ENCODE assay signal across 14 cellular contexts in genomic region chr5:57698785-57699184, GRCh38.
DNase-seq lines count a peak whose midpoint lies in the region; ATAC-seq, FAIRE-seq and TF ChIP-seq lines count a peak whose summit lies in the region.
"Had no signal": no experiment of that assay in that cellular context is flagged by ENCODE, and none has a peak within 500 bp of the region (broad histone marks: within the 10 kb centered on the region; RNA-seq: fewer than 3 reads in every experiment).

No MANE protein-coding gene starts in this region.

- no peak overlapping the region for H3K4me2 ChIP-seq in GM23338

- no peak overlapping the region for H2AFZ ChIP-seq in GM23338

- H3K27me3 Mint-ChIP-seq in GM23338 (ENCODE audit: insufficient read depth, low read depth, poor library complexity) = no peaks in the 10 kb centered on the region
- H3K27me3 Mint-ChIP-seq: activated CD4-positive, alpha-beta memory T cell treated with anti-CD3 and anti-CD28 coated beads, Interleukin-2, amount 10 ng/mL, durations not matched to agents 7 days and 5 days; stimulated activated naive CD8-positive, alpha-beta T cell treated with anti-CD3 and anti-CD28 coated beads, Interleukin-15, Interleukin-2, amounts not matched to agents 100 ng/mL and 50 ng/mL, for 24 hours had no signal

- no peak for TF ChIP-seq CTCF in GM23338 (conservative IDR thresholded peaks at IDR 0.05; ENCODE audit: low read depth in 2 of 2)
- TF ChIP-seq CTCF in lower lobe of right lung (IDR thresholded peaks at IDR 0.05) = no peak

- H3K9me3 Mint-ChIP-seq in GM23338 = no peaks in the 10 kb centered on the region; the same call in 2 of the 3 replicates
- H3K9me3 Mint-ChIP-seq: activated CD4-positive, alpha-beta memory T cell treated with anti-CD3 and anti-CD28 coated beads, Interleukin-2, amount 10 ng/mL, durations not matched to agents 7 days and 5 days; CD8-positive, alpha-beta T cell; stimulated activated naive CD8-positive, alpha-beta T cell treated with anti-CD3 and anti-CD28 coated beads, Interleukin-15, Interleukin-2, amounts not matched to agents 100 ng/mL and 50 ng/mL, for 24 hours had no signal

- intact Hi-C loops in lower lobe of right lung (cut with DNase I) = no loop called here

- H3K36me3 Mint-ChIP-seq in GM23338 (ENCODE audit: low read depth) = no peaks in the 10 kb centered on the region
- H3K36me3 Mint-ChIP-seq: CD8-positive, alpha-beta T cell had no signal

- H3K9me3 ChIP-seq in lower lobe of right lung = no peaks in the 10 kb centered on the region

- FAIRE-seq in GM19239 (lab: Jason Lieb, UNC) = no peak
- FAIRE-seq: GM12892 had no signal

- no peak overlapping the region for H3K4me3 ChIP-seq in GM23338
- H3K4me3 ChIP-seq in lower lobe of right lung = no peak overlapping the region

- no peaks in the 10 kb centered on the region; the same call in 1 of the 2 replicates for H3K9me2 ChIP-seq in GM23338 (ENCODE audit: insufficient read depth)

- H3K4me3 Mint-ChIP-seq in GM23338 = no peak overlapping the region
- H3K4me3 Mint-ChIP-seq: activated CD4-positive, alpha-beta memory T cell treated with anti-CD3 and anti-CD28 coated beads, Interleukin-2, amount 10 ng/mL, durations not matched to agents 7 days and 5 days; CD8-positive, alpha-beta T cell; neural crest cell; stimulated activated naive CD8-positive, alpha-beta T cell treated with anti-CD3 and anti-CD28 coated beads, Interleukin-15, Interleukin-2, amounts not matched to agents 100 ng/mL and 50 ng/mL, for 24 hours had no signal

- no peaks in the 10 kb centered on the region for H3F3A ChIP-seq in GM23338 (replicated peaks; ENCODE audit: low read depth)

- H3K27ac ChIP-seq in GM23338 (ENCODE audit: low read depth) (no peak overlapping the region), lower lobe of right lung (no peak overlapping the region)

- DNase-seq in GM23338 (ENCODE audit: low spot score) (peak; percentile 90), NCI-H2029 (lab: John Stamatoyannopoulos, UW) (peak; percentile 58), astrocyte of the hippocampus (ENCODE audit: low read depth, low spot score) (peak; percentile 39), lower lobe of right lung (no peak), NCI-H2107 (lab: John Stamatoyannopoulos, UW) (no peak), GM19239 (ENCODE audit: insufficient read length, low spot score) (no peak)
- DNase-seq in activated CD4-positive, CD25-positive, alpha-beta regulatory T cell treated with anti-CD3 and anti-CD28 coated beads, Interleukin-2, amount 50 U/mL, for 72 hours = no peak
- DNase-seq: activated CD4-positive, alpha-beta memory T cell treated with anti-CD3 and anti-CD28 coated beads, Interleukin-2, amount 10 ng/mL, durations not matched to agents 7 days and 5 days; CD8-positive, alpha-beta T cell; NCI-H2171 treated with DMSO at 0.1 percent for 48 hours had no signal

- ATAC-seq in GM23338 (peak; percentile 98), lower lobe of right lung (peak; percentile 57 to 78), HG03025 (IDR thresholded peaks at IDR 0.05; ENCODE audit: low FRiP score, unreplicated experiment) (no peak)
- ATAC-seq: CD8-positive, alpha-beta T cell had no signal

- no peaks in the 10 kb centered on the region for H4K20me1 ChIP-seq in GM23338 (replicated peaks; ENCODE audit: insufficient read depth)

- H3K79me2 ChIP-seq in GM23338 (replicated peaks; ENCODE audit: insufficient read depth) = no peaks in the 10 kb centered on the region

- H3K27me3 ChIP-seq in GM23338 (ENCODE audit: insufficient read depth) = no peaks in the 10 kb centered on the region
- no peaks in the 10 kb centered on the region for H3K27me3 ChIP-seq in lower lobe of right lung (ENCODE audit: low read depth)

- H3K27ac Mint-ChIP-seq in GM23338 = peak overlapping the region; percentile 58; the same call in 1 of the 2 replicates
- H3K27ac Mint-ChIP-seq: activated CD4-positive, alpha-beta memory T cell treated with anti-CD3 and anti-CD28 coated beads, Interleukin-2, amount 10 ng/mL, durations not matched to agents 7 days and 5 days; CD8-positive, alpha-beta T cell; stimulated activated naive CD8-positive, alpha-beta T cell treated with anti-CD3 and anti-CD28 coated beads, Interleukin-15, Interleukin-2, amounts not matched to agents 100 ng/mL and 50 ng/mL, for 24 hours had no signal

- H3K36me3 ChIP-seq in GM23338 (ENCODE audit: insufficient read depth) (no peaks in the 10 kb centered on the region), lower lobe of right lung (no peaks in the 10 kb centered on the region)

- H3K4me1 ChIP-seq in GM23338 (ENCODE audit: insufficient read depth) = peaks cover 5% of the 10 kb centered on the region; the same call in 1 of the 2 replicates
- peaks cover 14% of the 10 kb centered on the region for H3K4me1 ChIP-seq in lower lobe of right lung

- peaks cover 16% of the 10 kb centered on the region for H3K4me1 Mint-ChIP-seq in GM23338
- H3K4me1 Mint-ChIP-seq: activated CD4-positive, alpha-beta memory T cell treated with anti-CD3 and anti-CD28 coated beads, Interleukin-2, amount 10 ng/mL, durations not matched to agents 7 days and 5 days had no signal

TF ChIP-seq in GM23338, 12 proteins besides CTCF, POLR2A, EP300 and RAD21 (continues in another document):
- TF ChIP-seq ZNF331 (CRISPR knock-in tag; IDR thresholded peaks at IDR 0.05; ENCODE audit: low read depth) = no peak
- TF ChIP-seq, protein P1, sequence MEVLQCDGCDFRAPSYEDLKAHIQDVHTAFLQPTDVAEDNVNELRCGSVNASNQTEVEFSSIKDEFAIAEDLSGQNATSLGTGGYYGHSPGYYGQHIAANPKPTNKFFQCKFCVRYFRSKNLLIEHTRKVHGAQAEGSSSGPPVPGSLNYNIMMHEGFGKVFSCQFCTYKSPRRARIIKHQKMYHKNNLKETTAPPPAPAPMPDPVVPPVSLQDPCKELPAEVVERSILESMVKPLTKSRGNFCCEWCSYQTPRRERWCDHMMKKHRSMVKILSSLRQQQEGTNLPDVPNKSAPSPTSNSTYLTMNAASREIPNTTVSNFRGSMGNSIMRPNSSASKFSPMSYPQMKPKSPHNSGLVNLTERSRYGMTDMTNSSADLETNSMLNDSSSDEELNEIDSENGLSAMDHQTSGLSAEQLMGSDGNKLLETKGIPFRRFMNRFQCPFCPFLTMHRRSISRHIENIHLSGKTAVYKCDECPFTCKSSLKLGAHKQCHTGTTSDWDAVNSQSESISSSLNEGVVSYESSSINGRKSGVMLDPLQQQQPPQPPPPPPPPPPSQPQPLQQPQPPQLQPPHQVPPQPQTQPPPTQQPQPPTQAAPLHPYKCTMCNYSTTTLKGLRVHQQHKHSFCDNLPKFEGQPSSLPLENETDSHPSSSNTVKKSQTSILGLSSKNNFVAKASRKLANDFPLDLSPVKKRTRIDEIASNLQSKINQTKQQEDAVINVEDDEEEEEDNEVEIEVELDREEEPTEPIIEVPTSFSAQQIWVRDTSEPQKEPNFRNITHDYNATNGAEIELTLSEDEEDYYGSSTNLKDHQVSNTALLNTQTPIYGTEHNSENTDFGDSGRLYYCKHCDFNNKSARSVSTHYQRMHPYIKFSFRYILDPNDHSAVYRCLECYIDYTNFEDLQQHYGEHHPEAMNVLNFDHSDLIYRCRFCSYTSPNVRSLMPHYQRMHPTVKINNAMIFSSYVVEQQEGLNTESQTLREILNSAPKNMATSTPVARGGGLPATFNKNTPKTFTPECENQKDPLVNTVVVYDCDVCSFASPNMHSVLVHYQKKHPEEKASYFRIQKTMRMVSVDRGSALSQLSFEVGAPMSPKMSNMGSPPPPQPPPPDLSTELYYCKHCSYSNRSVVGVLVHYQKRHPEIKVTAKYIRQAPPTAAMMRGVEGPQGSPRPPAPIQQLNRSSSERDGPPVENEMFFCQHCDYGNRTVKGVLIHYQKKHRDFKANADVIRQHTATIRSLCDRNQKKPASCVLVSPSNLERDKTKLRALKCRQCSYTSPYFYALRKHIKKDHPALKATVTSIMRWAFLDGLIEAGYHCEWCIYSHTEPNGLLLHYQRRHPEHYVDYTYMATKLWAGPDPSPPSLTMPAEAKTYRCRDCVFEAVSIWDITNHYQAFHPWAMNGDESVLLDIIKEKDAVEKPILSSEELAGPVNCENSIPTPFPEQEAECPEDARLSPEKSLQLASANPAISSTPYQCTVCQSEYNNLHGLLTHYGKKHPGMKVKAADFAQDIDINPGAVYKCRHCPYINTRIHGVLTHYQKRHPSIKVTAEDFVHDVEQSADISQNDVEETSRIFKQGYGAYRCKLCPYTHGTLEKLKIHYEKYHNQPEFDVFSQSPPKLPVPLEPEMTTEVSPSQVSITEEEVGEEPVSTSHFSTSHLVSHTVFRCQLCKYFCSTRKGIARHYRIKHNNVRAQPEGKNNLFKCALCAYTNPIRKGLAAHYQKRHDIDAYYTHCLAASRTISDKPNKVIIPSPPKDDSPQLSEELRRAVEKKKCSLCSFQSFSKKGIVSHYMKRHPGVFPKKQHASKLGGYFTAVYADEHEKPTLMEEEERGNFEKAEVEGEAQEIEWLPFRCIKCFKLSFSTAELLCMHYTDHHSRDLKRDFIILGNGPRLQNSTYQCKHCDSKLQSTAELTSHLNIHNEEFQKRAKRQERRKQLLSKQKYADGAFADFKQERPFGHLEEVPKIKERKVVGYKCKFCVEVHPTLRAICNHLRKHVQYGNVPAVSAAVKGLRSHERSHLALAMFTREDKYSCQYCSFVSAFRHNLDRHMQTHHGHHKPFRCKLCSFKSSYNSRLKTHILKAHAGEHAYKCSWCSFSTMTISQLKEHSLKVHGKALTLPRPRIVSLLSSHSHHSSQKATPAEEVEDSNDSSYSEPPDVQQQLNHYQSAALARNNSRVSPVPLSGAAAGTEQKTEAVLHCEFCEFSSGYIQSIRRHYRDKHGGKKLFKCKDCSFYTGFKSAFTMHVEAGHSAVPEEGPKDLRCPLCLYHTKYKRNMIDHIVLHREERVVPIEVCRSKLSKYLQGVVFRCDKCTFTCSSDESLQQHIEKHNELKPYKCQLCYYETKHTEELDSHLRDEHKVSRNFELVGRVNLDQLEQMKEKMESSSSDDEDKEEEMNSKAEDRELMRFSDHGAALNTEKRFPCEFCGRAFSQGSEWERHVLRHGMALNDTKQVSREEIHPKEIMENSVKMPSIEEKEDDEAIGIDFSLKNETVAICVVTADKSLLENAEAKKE (CRISPR knock-in tag; IDR thresholded peaks at IDR 0.05) = 0 out of 2 replicates have a peak, but pooled peaks have one; percentile 24

Comparison
In these comparisons a context has a peak if more than half of its experiments do, and no peak if none do; other contexts are left out.
1. DNase-seq: peak in GM23338 (single experiment), NCI-H2029 (single experiment) and astrocyte of the hippocampus (single experiment); none in lower lobe of right lung (single experiment), NCI-H2107 (single experiment), GM19239 (single experiment) and activated CD4-positive, CD25-positive, alpha-beta regulatory T cell treated with anti-CD3 and anti-CD28 coated beads, Interleukin-2, amount 50 U/mL, for 72 hours (single experiment).